2 cellular contexts compared by ENCODE assay signal in the genomic region with DNA sequence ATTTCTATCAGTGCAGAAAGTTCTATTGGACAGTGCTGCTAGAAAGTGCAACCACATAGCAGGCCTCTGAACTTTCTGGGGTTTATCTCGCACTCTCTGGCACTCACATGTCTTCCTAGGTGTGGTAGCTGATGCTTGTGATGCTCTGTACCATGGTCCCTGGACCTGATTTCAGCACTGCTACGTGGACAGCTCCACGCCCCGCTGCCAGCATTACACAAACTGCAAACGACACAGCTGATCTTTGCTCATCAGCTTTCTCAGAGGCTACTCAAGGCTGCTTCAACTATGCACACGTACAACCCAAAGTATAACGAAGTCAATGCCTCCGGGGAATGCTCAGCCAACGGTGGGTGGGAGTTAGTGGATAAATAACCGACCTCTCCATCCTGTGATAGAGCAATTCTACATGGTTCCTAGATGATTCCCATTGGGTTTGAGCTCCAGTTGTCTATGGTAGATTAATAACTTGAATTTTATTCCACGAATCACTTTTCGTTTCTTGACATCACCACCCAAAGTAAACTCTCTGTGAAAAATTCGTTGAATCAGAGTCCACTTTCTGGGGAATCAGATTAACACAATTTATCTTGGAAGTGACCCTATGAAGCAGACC.
TF ChIP-seq lines count a peak whose summit lies in the region.

No MANE protein-coding gene starts in this region.

TF ChIP-seq in WTC11, 78 proteins besides CTCF, POLR2A, EP300 and RAD21 (continued from another document):
- TF ChIP-seq, protein P1, sequence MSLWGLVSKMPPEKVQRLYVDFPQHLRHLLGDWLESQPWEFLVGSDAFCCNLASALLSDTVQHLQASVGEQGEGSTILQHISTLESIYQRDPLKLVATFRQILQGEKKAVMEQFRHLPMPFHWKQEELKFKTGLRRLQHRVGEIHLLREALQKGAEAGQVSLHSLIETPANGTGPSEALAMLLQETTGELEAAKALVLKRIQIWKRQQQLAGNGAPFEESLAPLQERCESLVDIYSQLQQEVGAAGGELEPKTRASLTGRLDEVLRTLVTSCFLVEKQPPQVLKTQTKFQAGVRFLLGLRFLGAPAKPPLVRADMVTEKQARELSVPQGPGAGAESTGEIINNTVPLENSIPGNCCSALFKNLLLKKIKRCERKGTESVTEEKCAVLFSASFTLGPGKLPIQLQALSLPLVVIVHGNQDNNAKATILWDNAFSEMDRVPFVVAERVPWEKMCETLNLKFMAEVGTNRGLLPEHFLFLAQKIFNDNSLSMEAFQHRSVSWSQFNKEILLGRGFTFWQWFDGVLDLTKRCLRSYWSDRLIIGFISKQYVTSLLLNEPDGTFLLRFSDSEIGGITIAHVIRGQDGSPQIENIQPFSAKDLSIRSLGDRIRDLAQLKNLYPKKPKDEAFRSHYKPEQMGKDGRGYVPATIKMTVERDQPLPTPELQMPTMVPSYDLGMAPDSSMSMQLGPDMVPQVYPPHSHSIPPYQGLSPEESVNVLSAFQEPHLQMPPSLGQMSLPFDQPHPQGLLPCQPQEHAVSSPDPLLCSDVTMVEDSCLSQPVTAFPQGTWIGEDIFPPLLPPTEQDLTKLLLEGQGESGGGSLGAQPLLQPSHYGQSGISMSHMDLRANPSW (CRISPR knock-in tag; conservative IDR thresholded peaks at IDR 0.05; ENCODE audit: low read depth): no peak

TF ChIP-seq in HepG2, 621 proteins besides CTCF, POLR2A, EP300 and RAD21 (continued from another document):
- TF ChIP-seq, protein P2, sequence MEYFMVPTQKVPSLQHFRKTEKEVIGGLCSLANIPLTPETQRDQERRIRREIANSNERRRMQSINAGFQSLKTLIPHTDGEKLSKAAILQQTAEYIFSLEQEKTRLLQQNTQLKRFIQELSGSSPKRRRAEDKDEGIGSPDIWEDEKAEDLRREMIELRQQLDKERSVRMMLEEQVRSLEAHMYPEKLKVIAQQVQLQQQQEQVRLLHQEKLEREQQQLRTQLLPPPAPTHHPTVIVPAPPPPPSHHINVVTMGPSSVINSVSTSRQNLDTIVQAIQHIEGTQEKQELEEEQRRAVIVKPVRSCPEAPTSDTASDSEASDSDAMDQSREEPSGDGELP (IDR thresholded peaks at IDR 0.05; ENCODE audit: borderline replicate concordance, low read depth): peak; percentile 83; the same call in 1 of the 2 replicates
- TF ChIP-seq, protein P3, sequence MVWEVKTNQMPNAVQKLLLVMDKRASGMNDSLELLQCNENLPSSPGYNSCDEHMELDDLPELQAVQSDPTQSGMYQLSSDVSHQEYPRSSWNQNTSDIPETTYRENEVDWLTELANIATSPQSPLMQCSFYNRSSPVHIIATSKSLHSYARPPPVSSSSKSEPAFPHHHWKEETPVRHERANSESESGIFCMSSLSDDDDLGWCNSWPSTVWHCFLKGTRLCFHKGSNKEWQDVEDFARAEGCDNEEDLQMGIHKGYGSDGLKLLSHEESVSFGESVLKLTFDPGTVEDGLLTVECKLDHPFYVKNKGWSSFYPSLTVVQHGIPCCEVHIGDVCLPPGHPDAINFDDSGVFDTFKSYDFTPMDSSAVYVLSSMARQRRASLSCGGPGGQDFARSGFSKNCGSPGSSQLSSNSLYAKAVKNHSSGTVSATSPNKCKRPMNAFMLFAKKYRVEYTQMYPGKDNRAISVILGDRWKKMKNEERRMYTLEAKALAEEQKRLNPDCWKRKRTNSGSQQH (CRISPR knock-in tag; IDR thresholded peaks at IDR 0.05; ENCODE audit: low read depth): peak; percentile 56; the same call in 1 of the 2 replicates
- TF ChIP-seq ZNF34 (CRISPR knock-in tag; IDR thresholded peaks at IDR 0.05; ENCODE audit: borderline replicate concordance) (no peak), ZNF546 (CRISPR knock-in tag; conservative IDR thresholded peaks at IDR 0.05) (no peak), POLR2AphosphoS2 (IDR thresholded peaks at IDR 0.05; ENCODE audit: low read depth, low read length) (no peak), RXRB (CRISPR knock-in tag; IDR thresholded peaks at IDR 0.05; ENCODE audit: borderline replicate concordance) (0 out of 2 replicates have a peak, but pooled peaks have one; percentile 15), MXD4 (CRISPR knock-in tag; IDR thresholded peaks at IDR 0.05) (peak; percentile 38; the same call in 1 of the 2 replicates), SP2 (CRISPR knock-in tag; IDR thresholded peaks at IDR 0.05) (no peak), ZNF143 (CRISPR knock-in tag; IDR thresholded peaks at IDR 0.05) (no peak), IRF2 (CRISPR knock-in tag; IDR thresholded peaks at IDR 0.05) (peak; percentile 46; the same call in 1 of the 2 replicates), DMAP1 (CRISPR knock-in tag; IDR thresholded peaks at IDR 0.05) (no peak), POGZ (CRISPR knock-in tag; IDR thresholded peaks at IDR 0.05) (no peak), TSC22D2 (CRISPR knock-in tag; IDR thresholded peaks at IDR 0.05; ENCODE audit: borderline replicate concordance) (peak; percentile 85), KLF6 (CRISPR knock-in tag; IDR thresholded peaks at IDR 0.05) (peak; percentile 37; the same call in 1 of the 2 replicates), ZBTB7A (CRISPR knock-in tag; IDR thresholded peaks at IDR 0.05) (no peak), ZMYM4 (CRISPR knock-in tag; IDR thresholded peaks at IDR 0.05) (peak; percentile 28; the same call in 1 of the 2 replicates), ARNTL (CRISPR knock-in tag; IDR thresholded peaks at IDR 0.05) (no peak), RXRA (CRISPR knock-in tag; IDR thresholded peaks at IDR 0.05) (no peak), ZSCAN21 (CRISPR knock-in tag; IDR thresholded peaks at IDR 0.05; ENCODE audit: borderline replicate concordance) (no peak), HHEX (CRISPR knock-in tag; IDR thresholded peaks at IDR 0.05) (no peak), SOX5 (CRISPR knock-in tag; IDR thresholded peaks at IDR 0.05; ENCODE audit: borderline replicate concordance) (0 out of 2 replicates have a peak, but pooled peaks have one; percentile 28), ZNF335 (CRISPR knock-in tag; IDR thresholded peaks at IDR 0.05) (no peak)
- TF ChIP-seq, protein P4, sequence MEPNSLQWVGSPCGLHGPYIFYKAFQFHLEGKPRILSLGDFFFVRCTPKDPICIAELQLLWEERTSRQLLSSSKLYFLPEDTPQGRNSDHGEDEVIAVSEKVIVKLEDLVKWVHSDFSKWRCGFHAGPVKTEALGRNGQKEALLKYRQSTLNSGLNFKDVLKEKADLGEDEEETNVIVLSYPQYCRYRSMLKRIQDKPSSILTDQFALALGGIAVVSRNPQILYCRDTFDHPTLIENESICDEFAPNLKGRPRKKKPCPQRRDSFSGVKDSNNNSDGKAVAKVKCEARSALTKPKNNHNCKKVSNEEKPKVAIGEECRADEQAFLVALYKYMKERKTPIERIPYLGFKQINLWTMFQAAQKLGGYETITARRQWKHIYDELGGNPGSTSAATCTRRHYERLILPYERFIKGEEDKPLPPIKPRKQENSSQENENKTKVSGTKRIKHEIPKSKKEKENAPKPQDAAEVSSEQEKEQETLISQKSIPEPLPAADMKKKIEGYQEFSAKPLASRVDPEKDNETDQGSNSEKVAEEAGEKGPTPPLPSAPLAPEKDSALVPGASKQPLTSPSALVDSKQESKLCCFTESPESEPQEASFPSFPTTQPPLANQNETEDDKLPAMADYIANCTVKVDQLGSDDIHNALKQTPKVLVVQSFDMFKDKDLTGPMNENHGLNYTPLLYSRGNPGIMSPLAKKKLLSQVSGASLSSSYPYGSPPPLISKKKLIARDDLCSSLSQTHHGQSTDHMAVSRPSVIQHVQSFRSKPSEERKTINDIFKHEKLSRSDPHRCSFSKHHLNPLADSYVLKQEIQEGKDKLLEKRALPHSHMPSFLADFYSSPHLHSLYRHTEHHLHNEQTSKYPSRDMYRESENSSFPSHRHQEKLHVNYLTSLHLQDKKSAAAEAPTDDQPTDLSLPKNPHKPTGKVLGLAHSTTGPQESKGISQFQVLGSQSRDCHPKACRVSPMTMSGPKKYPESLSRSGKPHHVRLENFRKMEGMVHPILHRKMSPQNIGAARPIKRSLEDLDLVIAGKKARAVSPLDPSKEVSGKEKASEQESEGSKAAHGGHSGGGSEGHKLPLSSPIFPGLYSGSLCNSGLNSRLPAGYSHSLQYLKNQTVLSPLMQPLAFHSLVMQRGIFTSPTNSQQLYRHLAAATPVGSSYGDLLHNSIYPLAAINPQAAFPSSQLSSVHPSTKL (CRISPR knock-in tag; IDR thresholded peaks at IDR 0.05): peak; percentile 37; the same call in 1 of the 2 replicates
- TF ChIP-seq, protein P5, sequence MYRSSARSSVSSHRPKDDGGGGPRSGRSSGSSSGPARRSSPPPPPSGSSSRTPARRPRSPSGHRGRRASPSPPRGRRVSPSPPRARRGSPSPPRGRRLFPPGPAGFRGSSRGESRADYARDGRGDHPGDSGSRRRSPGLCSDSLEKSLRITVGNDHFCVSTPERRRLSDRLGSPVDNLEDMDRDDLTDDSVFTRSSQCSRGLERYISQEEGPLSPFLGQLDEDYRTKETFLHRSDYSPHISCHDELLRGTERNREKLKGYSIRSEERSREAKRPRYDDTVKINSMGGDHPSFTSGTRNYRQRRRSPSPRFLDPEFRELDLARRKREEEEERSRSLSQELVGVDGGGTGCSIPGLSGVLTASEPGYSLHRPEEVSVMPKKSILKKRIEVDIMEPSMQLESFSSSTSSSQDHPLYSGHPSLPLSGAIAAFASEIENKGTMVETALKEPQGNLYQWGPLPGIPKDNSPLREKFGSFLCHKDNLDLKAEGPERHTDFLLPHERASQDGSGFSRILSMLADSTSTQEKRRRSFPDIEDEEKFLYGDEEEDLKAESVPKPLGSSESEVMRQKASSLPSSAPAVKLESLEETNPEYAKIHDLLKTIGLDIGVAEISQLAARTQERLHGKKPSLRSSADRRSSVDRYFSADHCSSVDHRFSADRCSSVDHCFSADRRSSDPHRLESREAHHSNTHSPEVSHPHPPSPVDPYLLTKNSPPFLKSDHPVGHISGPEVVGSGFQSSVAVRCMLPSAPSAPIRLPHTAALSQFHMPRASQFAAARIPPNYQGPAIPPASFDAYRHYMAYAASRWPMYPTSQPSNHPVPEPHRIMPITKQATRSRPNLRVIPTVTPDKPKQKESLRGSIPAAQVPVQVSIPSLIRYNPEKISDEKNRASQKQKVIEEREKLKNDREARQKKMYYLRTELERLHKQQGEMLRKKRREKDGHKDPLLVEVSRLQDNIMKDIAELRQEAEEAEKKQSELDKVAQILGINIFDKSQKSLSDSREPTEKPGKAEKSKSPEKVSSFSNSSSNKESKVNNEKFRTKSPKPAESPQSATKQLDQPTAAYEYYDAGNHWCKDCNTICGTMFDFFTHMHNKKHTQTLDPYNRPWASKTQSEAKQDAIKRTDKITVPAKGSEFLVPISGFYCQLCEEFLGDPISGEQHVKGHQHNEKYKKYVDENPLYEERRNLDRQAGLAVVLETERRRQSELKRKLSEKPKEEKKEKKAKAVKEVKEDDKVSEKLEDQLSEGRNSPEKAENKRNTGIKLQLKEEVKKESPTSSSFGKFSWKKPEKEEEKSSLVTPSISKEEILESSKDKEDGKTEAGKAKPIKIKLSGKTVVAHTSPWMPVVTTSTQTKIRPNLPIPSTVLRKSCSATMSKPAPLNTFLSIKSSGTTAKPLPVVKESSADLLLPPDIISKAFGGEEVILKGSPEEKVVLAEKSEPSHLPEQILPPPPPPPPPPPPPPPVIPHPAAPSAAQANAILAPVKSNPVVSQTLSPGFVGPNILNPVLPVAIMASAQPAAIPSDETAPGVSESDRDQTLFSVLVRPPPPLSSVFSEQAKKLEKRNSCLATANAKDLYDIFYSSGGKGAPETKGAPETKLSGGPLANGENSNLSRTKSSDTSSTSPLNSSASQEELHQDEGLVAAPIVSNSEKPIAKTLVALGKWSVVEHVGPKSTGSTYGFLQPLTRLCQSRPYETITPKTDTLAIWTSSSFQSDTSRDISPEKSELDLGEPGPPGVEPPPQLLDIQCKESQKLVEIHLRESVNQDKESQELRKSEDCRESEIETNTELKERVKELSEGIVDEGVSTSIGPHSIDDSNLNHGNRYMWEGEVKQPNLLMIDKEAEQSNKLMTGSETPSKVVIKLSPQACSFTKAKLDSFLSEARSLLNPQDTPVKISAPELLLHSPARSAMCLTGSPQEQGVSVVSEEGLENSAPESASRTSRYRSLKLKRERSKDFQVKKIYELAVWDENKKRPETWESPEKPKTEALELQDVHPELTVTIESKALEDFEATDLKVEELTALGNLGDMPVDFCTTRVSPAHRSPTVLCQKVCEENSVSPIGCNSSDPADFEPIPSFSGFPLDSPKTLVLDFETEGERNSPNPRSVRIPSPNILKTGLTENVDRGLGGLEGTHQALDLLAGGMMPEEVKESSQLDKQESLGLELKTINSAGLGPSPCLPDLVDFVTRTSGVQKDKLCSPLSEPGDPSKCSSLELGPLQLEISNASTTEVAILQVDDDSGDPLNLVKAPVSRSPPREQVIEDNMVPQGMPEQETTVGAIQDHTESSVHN (CRISPR knock-in tag; IDR thresholded peaks at IDR 0.05): no peak
- TF ChIP-seq, protein P6, sequence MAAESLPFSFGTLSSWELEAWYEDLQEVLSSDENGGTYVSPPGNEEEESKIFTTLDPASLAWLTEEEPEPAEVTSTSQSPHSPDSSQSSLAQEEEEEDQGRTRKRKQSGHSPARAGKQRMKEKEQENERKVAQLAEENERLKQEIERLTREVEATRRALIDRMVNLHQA (CRISPR knock-in tag; IDR thresholded peaks at IDR 0.05): no peak
- TF ChIP-seq, protein P7, sequence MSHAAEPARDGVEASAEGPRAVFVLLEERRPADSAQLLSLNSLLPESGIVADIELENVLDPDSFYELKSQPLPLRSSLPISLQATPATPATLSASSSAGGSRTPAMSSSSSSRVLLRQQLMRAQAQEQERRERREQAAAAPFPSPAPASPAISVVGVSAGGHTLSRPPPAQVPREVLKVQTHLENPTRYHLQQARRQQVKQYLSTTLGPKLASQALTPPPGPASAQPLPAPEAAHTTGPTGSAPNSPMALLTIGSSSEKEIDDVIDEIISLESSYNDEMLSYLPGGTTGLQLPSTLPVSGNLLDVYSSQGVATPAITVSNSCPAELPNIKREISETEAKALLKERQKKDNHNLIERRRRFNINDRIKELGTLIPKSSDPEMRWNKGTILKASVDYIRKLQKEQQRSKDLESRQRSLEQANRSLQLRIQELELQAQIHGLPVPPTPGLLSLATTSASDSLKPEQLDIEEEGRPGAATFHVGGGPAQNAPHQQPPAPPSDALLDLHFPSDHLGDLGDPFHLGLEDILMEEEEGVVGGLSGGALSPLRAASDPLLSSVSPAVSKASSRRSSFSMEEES (CRISPR knock-in tag; IDR thresholded peaks at IDR 0.05): 0 out of 2 replicates have a peak, but pooled peaks have one; percentile 36
